Comparison of ENCODE assay signal across 30 cellular contexts in the genomic region with DNA sequence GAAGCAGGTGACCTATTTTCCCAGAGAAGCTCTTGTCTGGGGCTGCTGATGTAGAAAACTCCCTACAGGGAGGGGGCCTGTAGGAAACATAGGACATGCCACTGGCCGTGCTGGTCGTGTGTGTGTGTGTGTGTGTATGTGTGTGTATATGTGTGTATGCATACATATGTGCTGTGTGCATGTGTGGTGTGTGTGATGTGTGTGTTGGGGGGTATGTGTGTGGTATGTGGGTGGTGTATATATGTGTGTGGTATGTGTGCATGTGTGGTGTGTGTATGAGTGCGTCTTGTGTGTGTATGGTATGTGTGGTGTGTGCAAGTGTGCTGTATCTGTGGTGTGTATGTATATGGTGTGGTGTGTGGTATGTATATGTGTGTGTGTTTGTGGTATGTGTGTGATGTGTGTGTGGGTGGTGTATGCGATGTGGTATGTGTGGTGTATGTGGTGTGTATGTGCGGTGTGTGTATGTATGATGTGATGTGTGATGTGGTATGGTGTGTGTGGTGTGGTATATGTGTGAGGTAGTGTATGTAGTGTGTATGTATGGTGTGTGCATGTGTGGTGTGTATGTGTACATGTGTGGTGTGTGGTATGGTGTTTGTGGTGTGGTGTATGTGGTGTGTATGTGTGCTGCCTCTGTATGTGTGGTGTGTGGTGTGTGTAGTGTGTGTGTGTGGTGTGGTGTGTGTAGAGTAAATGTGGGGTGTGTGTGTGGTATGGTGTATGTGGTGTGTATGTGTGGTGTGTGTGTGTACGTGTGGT.
"Had no signal": no experiment of that assay in that cellular context is flagged by ENCODE, and none has a peak within 500 bp of the region (broad histone marks: within the 10 kb centered on the region; RNA-seq: fewer than 3 reads in every experiment).

No MANE protein-coding gene starts in this region.

- H3K27me3 ChIP-seq: ascending aorta, gastrocnemius medialis, hepatocyte, neutrophil, ovary, stomach, thyroid gland had no signal

- H3K4me2 ChIP-seq: hepatocyte had no signal

- H3K4me1 Mint-ChIP-seq: activated CD4-positive, alpha-beta memory T cell treated with anti-CD3 and anti-CD28 coated beads, Interleukin-2, amount 10 ng/mL, durations not matched to agents 7 days and 5 days; activated CD4-positive, alpha-beta T cell treated with anti-CD3 and anti-CD28 coated beads, Interleukin-2, amount 10 ng/mL, durations not matched to agents 24 days and 14 days; nephron had no signal

- H2AFZ ChIP-seq: hepatocyte had no signal

- ATAC-seq: activated T-cell treated with anti-CD3 and anti-CD28 coated beads, Interleukin-2, amount 50 U/mL, for 72 hours; gastrocnemius medialis; sciatic nerve had no signal

- H3K4me3 Mint-ChIP-seq: activated CD4-positive, alpha-beta memory T cell treated with anti-CD3 and anti-CD28 coated beads, Interleukin-2, amount 10 ng/mL, durations not matched to agents 7 days and 5 days; activated CD4-positive, alpha-beta T cell treated with anti-CD3 and anti-CD28 coated beads, Interleukin-2, amount 10 ng/mL, durations not matched to agents 24 days and 14 days; activated naive CD8-positive, alpha-beta T cell; activated T-cell treated with anti-CD3 and anti-CD28 coated beads, Interleukin-2, amount 50 U/mL, for 72 hours; brain; nephron; T-helper 1 cell treated with Interleukin-12 subunit alpha and Interleukin-12 subunit beta and Interleukin-4 antibody, amounts not matched to agents 30 μg/mL and 1 μg/mL, for 36 hours had no signal

- H3K27me3 Mint-ChIP-seq: activated CD4-positive, alpha-beta memory T cell treated with anti-CD3 and anti-CD28 coated beads, Interleukin-2, amount 10 ng/mL, durations not matched to agents 7 days and 5 days; activated CD4-positive, alpha-beta T cell treated with anti-CD3 and anti-CD28 coated beads, Interleukin-2, amount 10 ng/mL, durations not matched to agents 24 days and 14 days; activated naive CD8-positive, alpha-beta T cell; brain had no signal

- H3K36me3 ChIP-seq: ascending aorta, gastrocnemius medialis, neutrophil, ovary, stomach, thyroid gland had no signal

- H3K9me3 Mint-ChIP-seq: activated CD4-positive, alpha-beta memory T cell treated with anti-CD3 and anti-CD28 coated beads, Interleukin-2, amount 10 ng/mL, durations not matched to agents 7 days and 5 days; activated CD4-positive, alpha-beta T cell treated with anti-CD3 and anti-CD28 coated beads, Interleukin-2, amount 10 ng/mL, durations not matched to agents 24 days and 14 days; activated T-cell treated with anti-CD3 and anti-CD28 coated beads, Interleukin-2, amount 50 U/mL, for 72 hours; nephron; T-helper 1 cell treated with Interleukin-12 subunit alpha and Interleukin-12 subunit beta and Interleukin-4 antibody, amounts not matched to agents 30 μg/mL and 1 μg/mL, for 36 hours had no signal

- H3K36me3 Mint-ChIP-seq: activated naive CD8-positive, alpha-beta T cell; brain had no signal

- H3K4me3 ChIP-seq: ascending aorta, coronary artery, dorsolateral prefrontal cortex, gastrocnemius medialis, hepatocyte, ovary, skin epidermis, stomach, thyroid gland had no signal

- DNase-seq: activated CD4-positive, alpha-beta memory T cell treated with anti-CD3 and anti-CD28 coated beads, Interleukin-2, amount 10 ng/mL, durations not matched to agents 7 days and 5 days; activated CD4-positive, alpha-beta T cell treated with anti-CD3 and anti-CD28 coated beads, Interleukin-2, amount 10 ng/mL, durations not matched to agents 24 days and 14 days; activated naive CD4-positive, alpha-beta T cell; activated T-cell treated with anti-CD3 and anti-CD28 coated beads, Interleukin-2, amount 50 U/mL, for 72 hours; dorsolateral prefrontal cortex; effector memory CD4-positive, alpha-beta T cell; erythroblast; gastrocnemius medialis; glutamatergic neuron; mammary epithelial cell; midbrain; ovary; stimulated activated CD4-positive, alpha-beta T cell treated with anti-CD3 and anti-CD28 coated beads, Interleukin-12 subunit alpha, Interleukin-12 subunit beta, amount 100 ng/mL, for 4 hours; stimulated activated CD4-positive, alpha-beta T cell treated with anti-CD3 and anti-CD28 coated beads, Interleukin-4, amount 100 ng/mL, for 1 hour; stomach; SW 1271; T-helper 9 cell; thyroid gland had no signal

- H3K27ac Mint-ChIP-seq: activated CD4-positive, alpha-beta memory T cell treated with anti-CD3 and anti-CD28 coated beads, Interleukin-2, amount 10 ng/mL, durations not matched to agents 7 days and 5 days; activated CD4-positive, alpha-beta T cell treated with anti-CD3 and anti-CD28 coated beads, Interleukin-2, amount 10 ng/mL, durations not matched to agents 24 days and 14 days; activated naive CD8-positive, alpha-beta T cell; activated T-cell treated with anti-CD3 and anti-CD28 coated beads, Interleukin-2, amount 50 U/mL, for 72 hours; brain; nephron; progenitor cell of endocrine pancreas; T-helper 1 cell treated with Interleukin-12 subunit alpha and Interleukin-12 subunit beta and Interleukin-4 antibody, amounts not matched to agents 30 μg/mL and 1 μg/mL, for 36 hours had no signal

- H3K9me3 ChIP-seq: ascending aorta, gastrocnemius medialis, neutrophil, ovary, stomach, thyroid gland had no signal

- H3K27ac ChIP-seq: ascending aorta, coronary artery, dorsolateral prefrontal cortex, gastrocnemius medialis, hepatocyte, neutrophil, ovary, skin epidermis, stomach, thyroid gland, VCaP had no signal

- H3K4me1 ChIP-seq: ascending aorta, gastrocnemius medialis, thyroid gland had no signal
